ENCODE assay signal across 8 cellular contexts in the genomic region with DNA sequence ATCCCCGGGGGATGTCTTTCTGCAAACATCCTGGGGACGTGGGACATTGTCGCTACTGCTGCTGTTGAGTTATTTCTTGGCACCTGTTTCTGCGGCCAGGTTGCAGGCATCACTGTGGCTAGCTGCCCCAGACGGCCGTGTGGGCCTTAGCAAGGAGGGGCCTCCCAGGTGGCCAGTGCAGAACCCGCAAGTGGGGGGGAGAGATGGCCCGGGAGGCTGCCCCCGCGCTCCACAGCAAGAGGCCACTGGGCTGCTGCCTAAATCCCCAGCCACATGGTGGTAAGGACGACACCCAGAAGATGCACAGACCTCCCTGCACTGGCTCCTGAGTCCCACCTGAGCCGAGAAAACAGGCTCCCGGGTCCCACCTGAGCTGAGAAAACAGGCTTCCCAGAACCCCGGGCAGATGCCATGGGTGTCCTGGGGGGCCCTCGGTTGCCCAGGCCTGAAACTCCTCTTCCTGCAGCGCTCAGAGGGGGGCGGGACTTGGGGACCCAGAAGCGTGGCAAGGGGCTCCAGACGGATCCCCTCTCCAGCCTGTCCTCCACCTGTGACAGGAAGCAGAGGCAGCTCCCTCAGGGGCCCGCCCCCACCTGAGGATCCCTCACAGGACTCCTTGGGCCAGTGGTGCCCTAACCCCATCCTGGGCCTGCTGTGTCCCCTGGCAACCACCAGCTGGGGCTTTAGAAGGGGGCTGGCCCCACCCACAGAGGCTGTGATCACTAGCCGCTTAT. TPM values are rescaled to one million over a fixed set of nuclear protein-coding genes. Genes with fewer than 3 reads are reported as not detected.
A peak's percentile ranks its signal among the peaks of the same experiment; 100 is the strongest.
DNase-seq lines count a peak whose midpoint lies in the region; ATAC-seq and TF ChIP-seq lines count a peak whose summit lies in the region.

No MANE protein-coding gene starts in this region.

- peaks cover 13% of the 10 kb centered on the region for H3K27me3 Mint-ChIP-seq in activated T-helper 1 cell treated with anti-CD3 and anti-CD28 coated beads, Interleukin-12 subunit alpha, Interleukin-12 subunit beta, Interleukin-2, Interleukin-4 antibody, amounts not matched to agents 30 ng/mL and 10 ng/mL and 1 ng/mL, durations not matched to agents 14 hours and 24 hours and 36 hours (ENCODE audit: insufficient read depth)
- H3K27me3 Mint-ChIP-seq in naive thymus-derived CD4-positive, alpha-beta T cell = peaks cover 0 to 18% (median 4%) of the 10 kb centered on the region in 5 donors

- peak overlapping the region; percentile 23 for H3K27ac Mint-ChIP-seq in activated T-helper 1 cell treated with anti-CD3 and anti-CD28 coated beads, Interleukin-12 subunit alpha, Interleukin-12 subunit beta, Interleukin-2, Interleukin-4 antibody, amounts not matched to agents 30 ng/mL and 10 ng/mL and 1 ng/mL, durations not matched to agents 14 hours and 24 hours and 36 hours
- peak overlapping the region; percentile 15 to 88 (median 71) for H3K27ac Mint-ChIP-seq in naive thymus-derived CD4-positive, alpha-beta T cell

- peak overlapping the region; percentile 72 for H3K4me3 Mint-ChIP-seq in activated T-helper 1 cell treated with anti-CD3 and anti-CD28 coated beads, Interleukin-12 subunit alpha, Interleukin-12 subunit beta, Interleukin-2, Interleukin-4 antibody, amounts not matched to agents 30 ng/mL and 10 ng/mL and 1 ng/mL, durations not matched to agents 14 hours and 24 hours and 36 hours
- H3K4me3 Mint-ChIP-seq in naive thymus-derived CD4-positive, alpha-beta T cell = peak overlapping the region in 9 of 10 donors; percentile 52 to 81 (median 69)

- CTCF ChIA-PET in A673 (lab: Charles Lee) = no interaction called here
- CTCF ChIA-PET in naive thymus-derived CD4-positive, alpha-beta T cell (lab: Charles Lee) = interaction anchor here (0.6 to 1.4 kb wide), 2 partner anchors 23 to 1192 kb away, joined by 4 read pairs; no protein-coding TSS in a partner anchor

- no peak overlapping the region for H3K4me2 ChIP-seq in DND-41 (ENCODE audit: insufficient read depth, low read length)

- no peaks in the 10 kb centered on the region for H3K9me3 Mint-ChIP-seq in activated T-helper 1 cell treated with anti-CD3 and anti-CD28 coated beads, Interleukin-12 subunit alpha, Interleukin-12 subunit beta, Interleukin-2, Interleukin-4 antibody, amounts not matched to agents 30 ng/mL and 10 ng/mL and 1 ng/mL, durations not matched to agents 14 hours and 24 hours and 36 hours
- peaks cover 0 to 4% (median 0%) of the 10 kb centered on the region in 11 donors for H3K9me3 Mint-ChIP-seq in naive thymus-derived CD4-positive, alpha-beta T cell

- no peak overlapping the region for H2AFZ ChIP-seq in DND-41 (ENCODE audit: low read depth, low read length)

- H3K4me3 ChIP-seq in A673 (ENCODE audit: low read depth, low read length, poor library complexity, severe bottlenecking) (peak overlapping the region; percentile 52), DND-41 (ENCODE audit: low read depth in 1 of 2, low read length in 2 of 2) (peak overlapping the region in 1 of 2 experiments; percentile 58; a peak in 2 of 4 replicates)
- H3K4me3 ChIP-seq in naive thymus-derived CD4-positive, alpha-beta T cell (ENCODE audit: low read length) = no peak overlapping the region

- H3K36me3 Mint-ChIP-seq in activated T-helper 1 cell treated with anti-CD3 and anti-CD28 coated beads, Interleukin-12 subunit alpha, Interleukin-12 subunit beta, Interleukin-2, Interleukin-4 antibody, amounts not matched to agents 30 ng/mL and 10 ng/mL and 1 ng/mL, durations not matched to agents 14 hours and 24 hours and 36 hours (ENCODE audit: low read depth) = peaks cover 3% of the 10 kb centered on the region
- no peaks in the 10 kb centered on the region for H3K36me3 Mint-ChIP-seq in naive thymus-derived CD4-positive, alpha-beta T cell

- H3K79me2 ChIP-seq in DND-41 (ENCODE audit: insufficient read depth, low read length) = peaks cover 39% of the 10 kb centered on the region

- H3K27ac ChIP-seq in A673 (ENCODE audit: low read depth, low read length, poor library complexity, severe bottlenecking) = no peak overlapping the region
- no peak overlapping the region for H3K27ac ChIP-seq in DND-41 (ENCODE audit: low read length)
- H3K27ac ChIP-seq in naive thymus-derived CD4-positive, alpha-beta T cell (ENCODE audit: low read depth, low read length) = no peak overlapping the region

- no peak for DNase-seq in A673 (ENCODE audit: low spot score)
- DNase-seq in DND-41 = no peak
- DNase-seq in activated T-helper 1 cell treated with anti-CD3 and anti-CD28 coated beads, Interleukin-12 subunit alpha, Interleukin-12 subunit beta, Interleukin-2, Interleukin-4 antibody, amounts not matched to agents 30 ng/mL and 10 ng/mL and 1 ng/mL, durations not matched to agents 14 hours and 24 hours and 36 hours (ENCODE audit: low spot score) = no peak
- no peak for DNase-seq in naive thymus-derived CD4-positive, alpha-beta T cell
- DNase-seq in stimulated activated CD4-positive, alpha-beta T cell treated with anti-CD3 and anti-CD28 coated beads, Interleukin-4, amount 100 ng/mL, for 4 hours = no peak
- DNase-seq in stimulated activated CD4-positive, alpha-beta T cell treated with anti-CD3 and anti-CD28 coated beads, Interleukin-12 subunit alpha, Interleukin-12 subunit beta, amount 100 ng/mL, for 4 hours = no peak
- no peak for DNase-seq in NCI-H2171 treated with DMSO at 0.1 percent for 48 hours (lab: John Stamatoyannopoulos, UW)
- no peak for DNase-seq in NCI-H1436 treated with DMSO at 0.1 percent for 48 hours (lab: John Stamatoyannopoulos, UW)

- TF ChIP-seq CTCF in A673 (conservative IDR thresholded peaks at IDR 0.05; ENCODE audit: low read depth, low read length) (no peak), DND-41 (IDR thresholded peaks at IDR 0.05; ENCODE audit: borderline replicate concordance, extremely low read depth, low read length, poor library complexity, severe bottlenecking) (no peak)

- BruUV-seq in A673 (replicated peaks; lab: Mats Ljungman, UMichigan) = no TSS peak

- no peak for ATAC-seq in DND-41 (ENCODE audit: insufficient read depth, low read depth)
- no peak for ATAC-seq in naive thymus-derived CD4-positive, alpha-beta T cell

- H3K9me3 ChIP-seq in A673 (ENCODE audit: low read depth, low read length, poor library complexity, severe bottlenecking) (no peaks in the 10 kb centered on the region), DND-41 (ENCODE audit: insufficient read depth, low read length, severe bottlenecking) (no peaks in the 10 kb centered on the region)
- no peaks in the 10 kb centered on the region for H3K9me3 ChIP-seq in naive thymus-derived CD4-positive, alpha-beta T cell (ENCODE audit: control insufficient read depth in 2 of 3, low read length in 3 of 3)

- H3K36me3 ChIP-seq in A673 (ENCODE audit: insufficient read depth, low read length, poor library complexity, severe bottlenecking) (no peaks in the 10 kb centered on the region), DND-41 (ENCODE audit: insufficient read depth, low read length) (no peaks in the 10 kb centered on the region)
- peaks cover 0 to 6% (median 0%) of the 10 kb centered on the region in 3 experiments for H3K36me3 ChIP-seq in naive thymus-derived CD4-positive, alpha-beta T cell (ENCODE audit: control insufficient read depth in 2 of 3, insufficient read depth in 3 of 3, low read length in 3 of 3)

- H3K9ac ChIP-seq in DND-41 (ENCODE audit: low read depth, low read length) = peak overlapping the region; percentile 48; the same call in 1 of the 2 replicates

- peaks cover 29% of the 10 kb centered on the region for H3K4me1 ChIP-seq in A673 (ENCODE audit: insufficient read depth, low read length, poor library complexity, severe bottlenecking)
- peaks cover 30% of the 10 kb centered on the region for H3K4me1 ChIP-seq in DND-41 (ENCODE audit: insufficient read depth, low read length)
- H3K4me1 ChIP-seq in naive thymus-derived CD4-positive, alpha-beta T cell (ENCODE audit: control insufficient read depth in 2 of 2, insufficient read depth in 2 of 2, low read length in 2 of 2) = peaks cover 7 to 10% of the 10 kb centered on the region in 2 donors

- H3K4me1 Mint-ChIP-seq in activated T-helper 1 cell treated with anti-CD3 and anti-CD28 coated beads, Interleukin-12 subunit alpha, Interleukin-12 subunit beta, Interleukin-2, Interleukin-4 antibody, amounts not matched to agents 30 ng/mL and 10 ng/mL and 1 ng/mL, durations not matched to agents 14 hours and 24 hours and 36 hours (ENCODE audit: low read depth) = peaks cover 18% of the 10 kb centered on the region
- peaks cover 15 to 33% (median 18%) of the 10 kb centered on the region in 7 donors for H3K4me1 Mint-ChIP-seq in naive thymus-derived CD4-positive, alpha-beta T cell

- intact Hi-C loops in A673 (cut with micrococcal nuclease; ENCODE audit: unreplicated experiment) = no loop called here
- intact Hi-C loops in activated T-helper 1 cell treated with anti-CD3 and anti-CD28 coated beads, Interleukin-12 subunit alpha, Interleukin-12 subunit beta, Interleukin-2, Interleukin-4 antibody, amounts not matched to agents 30 ng/mL and 10 ng/mL and 1 ng/mL, durations not matched to agents 14 hours and 24 hours and 36 hours (cut with micrococcal nuclease) = loop anchor here (1.0 to 5.0 kb wide), 2 partner anchors 25 to 993 kb away; a partner anchor contains a TSS
- intact Hi-C loops in naive thymus-derived CD4-positive, alpha-beta T cell (cut with micrococcal nuclease) = loop anchor here (1.0 to 10.0 kb wide), 5 partner anchors 16 to 1025 kb away; a partner anchor contains a TSS

- H3K27me3 ChIP-seq in A673 (replicated peaks; ENCODE audit: insufficient read depth, low read depth, low read length, poor library complexity) (no peaks in the 10 kb centered on the region), DND-41 (ENCODE audit: insufficient read depth, low read length, poor library complexity) (peaks cover 3% of the 10 kb centered on the region)
- no peaks in the 10 kb centered on the region for H3K27me3 ChIP-seq in naive thymus-derived CD4-positive, alpha-beta T cell (ENCODE audit: control insufficient read depth in 2 of 2, insufficient read depth in 2 of 2, low read length in 2 of 2)

- peaks cover 34% of the 10 kb centered on the region for H4K20me1 ChIP-seq in DND-41 (ENCODE audit: insufficient read depth, low read length)

- POLR2A ChIA-PET in A673 (lab: Charles Lee; ENCODE audit: low non-redundant PET) = no interaction called here
- POLR2A ChIA-PET in naive thymus-derived CD4-positive, alpha-beta T cell (lab: Charles Lee) = interaction anchor here (0.7 to 1.2 kb wide), 7 partner anchors 11 to 41 kb away, joined by 3 to 5 read pairs (median 3); no protein-coding TSS in a partner anchor

RNA-seq across cellular contexts. Expression of a gene that starts 1.0 kb away (rescaled TPM):
- total RNA-seq in A673 (2021) = 14.6 and 16.7 TPM in 2 replicates
- total RNA-seq in activated T-helper 1 cell treated with anti-CD3 and anti-CD28 coated beads, Interleukin-12 subunit alpha, Interleukin-12 subunit beta, Interleukin-2, Interleukin-4 antibody, amounts not matched to agents 30 ng/mL and 10 ng/mL and 1 ng/mL, durations not matched to agents 14 hours and 24 hours and 36 hours = 48.1 and 51.7 TPM in 2 replicates
- 10 to 100 TPM; 28.5 to 90.1 (median 54.2) TPM for total RNA-seq in naive thymus-derived CD4-positive, alpha-beta T cell
- under 1 TPM; 0.38 to 0.46 TPM for polyA plus RNA-seq in naive thymus-derived CD4-positive, alpha-beta T cell

RNA-seq across cellular contexts. Expression of a gene that starts 25.4 kb away (rescaled TPM):
- total RNA-seq in A673 (2021) = 129 and 141 TPM in 2 replicates
- 94.3 and 97.9 TPM in 2 replicates for total RNA-seq in activated T-helper 1 cell treated with anti-CD3 and anti-CD28 coated beads, Interleukin-12 subunit alpha, Interleukin-12 subunit beta, Interleukin-2, Interleukin-4 antibody, amounts not matched to agents 30 ng/mL and 10 ng/mL and 1 ng/mL, durations not matched to agents 14 hours and 24 hours and 36 hours
- total RNA-seq in naive thymus-derived CD4-positive, alpha-beta T cell = 100 to 1,000 TPM in 4 of 5 experiments, 10 to 100 TPM in 1; 82.0 to 157 (median 111) TPM
- polyA plus RNA-seq in naive thymus-derived CD4-positive, alpha-beta T cell = 10 to 100 TPM; 15.1 to 41.6 TPM

RNA-seq across cellular contexts. Expression of a gene that starts 26.5 kb away (rescaled TPM):
- total RNA-seq in A673 (2021) = not detected in 2 replicates
- 0.03 TPM in 1 of 2 replicates, not detected in the other for total RNA-seq in activated T-helper 1 cell treated with anti-CD3 and anti-CD28 coated beads, Interleukin-12 subunit alpha, Interleukin-12 subunit beta, Interleukin-2, Interleukin-4 antibody, amounts not matched to agents 30 ng/mL and 10 ng/mL and 1 ng/mL, durations not matched to agents 14 hours and 24 hours and 36 hours
- under 1 TPM in 1 of 5 experiments, not detected in 4; 0.05 TPM for total RNA-seq in naive thymus-derived CD4-positive, alpha-beta T cell
- under 1 TPM in 1 of 2 donors, not detected in 1; 0.06 TPM for polyA plus RNA-seq in naive thymus-derived CD4-positive, alpha-beta T cell

RNA-seq across cellular contexts. Expression of a gene that starts 40.3 kb away (rescaled TPM):
- total RNA-seq in A673 (2021) = 54.9 and 57.9 TPM in 2 replicates
- total RNA-seq in activated T-helper 1 cell treated with anti-CD3 and anti-CD28 coated beads, Interleukin-12 subunit alpha, Interleukin-12 subunit beta, Interleukin-2, Interleukin-4 antibody, amounts not matched to agents 30 ng/mL and 10 ng/mL and 1 ng/mL, durations not matched to agents 14 hours and 24 hours and 36 hours = 55.7 and 56.0 TPM in 2 replicates
- total RNA-seq in naive thymus-derived CD4-positive, alpha-beta T cell = 10 to 100 TPM; 12.1 to 31.8 (median 23.2) TPM
- polyA plus RNA-seq in naive thymus-derived CD4-positive, alpha-beta T cell = 10 to 100 TPM; 57.2 to 57.9 TPM
